Comparison of ENCODE assay signal across 6 cellular contexts in the genomic region with DNA sequence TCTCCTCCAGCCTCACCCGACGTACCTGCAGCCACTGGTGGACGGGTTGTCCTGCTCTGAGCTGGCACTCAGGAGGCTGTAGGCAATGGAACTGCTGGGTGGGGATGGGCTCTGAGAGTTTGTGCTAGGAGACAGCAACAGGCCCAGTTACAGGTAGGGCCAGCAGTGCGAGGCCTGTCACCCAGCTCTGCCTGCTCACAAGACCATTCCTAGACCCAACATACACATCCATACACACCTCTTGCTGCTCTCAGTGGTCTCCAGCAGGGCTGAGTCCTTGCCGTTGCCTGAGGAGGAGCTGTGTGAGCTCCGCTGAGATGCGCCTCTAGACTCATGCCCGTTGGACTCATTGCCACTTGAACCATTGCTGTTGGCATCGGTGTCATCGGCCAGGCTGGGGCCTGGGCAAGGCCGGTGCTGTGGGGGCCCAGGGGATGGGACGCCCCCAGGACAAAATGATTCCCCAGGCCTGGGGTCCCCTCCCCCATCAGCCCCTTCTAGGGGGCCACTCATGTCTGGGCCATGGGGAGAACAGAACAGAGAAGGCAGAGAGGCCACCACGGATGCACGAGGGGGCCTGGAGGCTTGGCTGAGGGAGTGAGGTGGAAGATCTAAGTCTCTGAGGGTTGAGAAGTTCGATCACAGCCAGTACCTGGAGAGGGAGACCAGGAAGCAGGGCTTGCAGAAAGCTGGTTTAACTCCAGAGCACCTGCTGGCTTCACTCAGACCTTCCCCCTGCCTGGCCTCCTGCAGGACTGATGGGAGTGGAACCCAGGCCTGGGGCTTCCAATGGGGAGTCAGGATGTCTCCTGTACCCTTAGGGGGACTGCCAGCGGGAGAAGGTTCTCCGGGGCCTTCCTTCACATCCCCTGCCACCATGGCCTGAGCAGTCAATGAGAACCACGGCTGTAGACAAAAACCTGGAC. TPM values are rescaled to one million over a fixed set of nuclear protein-coding genes. Genes with fewer than 3 reads are reported as not detected.
A peak's percentile ranks its signal among the peaks of the same experiment; 100 is the strongest.
DNase-seq lines count a peak whose midpoint lies in the region; TF ChIP-seq lines count a peak whose summit lies in the region.

No MANE protein-coding gene starts in this region.

- H3K36me3 Mint-ChIP-seq in activated CD4-positive, alpha-beta memory T cell treated with anti-CD3 and anti-CD28 coated beads, Interleukin-2, amount 10 ng/mL, durations not matched to agents 7 days and 5 days (ENCODE audit: low read depth) = peaks cover 53% of the 10 kb centered on the region

- no peaks in the 10 kb centered on the region for H3K9me3 Mint-ChIP-seq in activated CD4-positive, alpha-beta memory T cell treated with anti-CD3 and anti-CD28 coated beads, Interleukin-2, amount 10 ng/mL, durations not matched to agents 7 days and 5 days

- no peak for DNase-seq in activated CD4-positive, alpha-beta memory T cell treated with anti-CD3 and anti-CD28 coated beads, Interleukin-2, amount 10 ng/mL, durations not matched to agents 7 days and 5 days
- DNase-seq in myocyte (ENCODE audit: low read depth) = peak; percentile 71
- no peak for DNase-seq in SW480 (ENCODE audit: low spot score)
- DNase-seq in cerebellum (ENCODE audit: low spot score) = no peak
- DNase-seq in stimulated activated CD4-positive, alpha-beta T cell treated with anti-CD3 and anti-CD28 coated beads, Interleukin-4, amount 100 ng/mL, for 24 hours = no peak

- CTCF ChIA-PET in activated CD4-positive, alpha-beta memory T cell treated with anti-CD3 and anti-CD28 coated beads, Interleukin-2, amount 10 ng/mL, durations not matched to agents 7 days and 5 days (lab: Charles Lee) = interaction anchor here (1.0 to 3.4 kb wide), 5 partner anchors 12 to 77 kb away, joined by 3 to 22 read pairs (median 5); no protein-coding TSS in a partner anchor

- no peak for TF ChIP-seq CTCF in GM12875 (IDR thresholded peaks at IDR 0.05; ENCODE audit: borderline replicate concordance, insufficient read depth, low read depth, low read length)

- POLR2A ChIA-PET in activated CD4-positive, alpha-beta memory T cell treated with anti-CD3 and anti-CD28 coated beads, Interleukin-2, amount 10 ng/mL, durations not matched to agents 7 days and 5 days (lab: Charles Lee) = interaction anchor here (0.8 to 16.5 kb wide), 13 partner anchors 11 to 145 kb away, joined by 3 to 653 read pairs (median 5); a partner anchor contains a TSS

- H3K27me3 Mint-ChIP-seq in activated CD4-positive, alpha-beta memory T cell treated with anti-CD3 and anti-CD28 coated beads, Interleukin-2, amount 10 ng/mL, durations not matched to agents 7 days and 5 days = no peaks in the 10 kb centered on the region

- peak overlapping the region; percentile 84 for H3K4me3 Mint-ChIP-seq in activated CD4-positive, alpha-beta memory T cell treated with anti-CD3 and anti-CD28 coated beads, Interleukin-2, amount 10 ng/mL, durations not matched to agents 7 days and 5 days

- H3K4me3 ChIP-seq in GM12875 (ENCODE audit: low read depth, low read length) = peak overlapping the region; percentile 94

- peak overlapping the region; percentile 84 for H3K27ac Mint-ChIP-seq in activated CD4-positive, alpha-beta memory T cell treated with anti-CD3 and anti-CD28 coated beads, Interleukin-2, amount 10 ng/mL, durations not matched to agents 7 days and 5 days

- peaks cover 35% of the 10 kb centered on the region for H3K4me1 Mint-ChIP-seq in activated CD4-positive, alpha-beta memory T cell treated with anti-CD3 and anti-CD28 coated beads, Interleukin-2, amount 10 ng/mL, durations not matched to agents 7 days and 5 days

RNA-seq across cellular contexts. Expression of a gene that starts 1.7 kb away (rescaled TPM):
- 10 to 100 TPM; 53.5 to 56.6 TPM for total RNA-seq in activated CD4-positive, alpha-beta memory T cell treated with anti-CD3 and anti-CD28 coated beads, Interleukin-2, amount 10 ng/mL, durations not matched to agents 7 days and 5 days
- total RNA-seq in myocyte (6.4 and 16.6 TPM in 2 replicates), cerebellum (7.7 TPM)
- polyA plus RNA-seq in myocyte (2012) = 7.7 TPM

RNA-seq across cellular contexts. Expression of a gene that starts 12.3 kb away (rescaled TPM):
- 10 to 100 TPM; 75.2 to 79.1 TPM for total RNA-seq in activated CD4-positive, alpha-beta memory T cell treated with anti-CD3 and anti-CD28 coated beads, Interleukin-2, amount 10 ng/mL, durations not matched to agents 7 days and 5 days
- total RNA-seq in myocyte (10.5 and 12.3 TPM in 2 replicates), cerebellum (29.9 TPM)
- polyA plus RNA-seq in myocyte (2012) = 69.3 TPM

RNA-seq across cellular contexts. Expression of a gene that starts 25.7 kb away (rescaled TPM):
- total RNA-seq in activated CD4-positive, alpha-beta memory T cell treated with anti-CD3 and anti-CD28 coated beads, Interleukin-2, amount 10 ng/mL, durations not matched to agents 7 days and 5 days = 10 to 100 TPM; 49.7 to 53.9 TPM
- total RNA-seq in myocyte (11.5 and 15.9 TPM in 2 replicates), cerebellum (28.3 TPM)
- 26.8 TPM for polyA plus RNA-seq in myocyte (2012)

RNA-seq across cellular contexts. Expression of a gene that starts 26.6 kb away (rescaled TPM):
- 1 to 10 TPM; 1.4 to 1.5 TPM for total RNA-seq in activated CD4-positive, alpha-beta memory T cell treated with anti-CD3 and anti-CD28 coated beads, Interleukin-2, amount 10 ng/mL, durations not matched to agents 7 days and 5 days
- total RNA-seq in myocyte (0.16 and 0.53 TPM in 2 replicates), cerebellum (0.73 TPM)
- polyA plus RNA-seq in myocyte (2012) = 0.33 TPM

RNA-seq across cellular contexts. Expression of a gene that starts 32.1 kb away (rescaled TPM):
- total RNA-seq in activated CD4-positive, alpha-beta memory T cell treated with anti-CD3 and anti-CD28 coated beads, Interleukin-2, amount 10 ng/mL, durations not matched to agents 7 days and 5 days = not detected
- total RNA-seq in myocyte = not detected in 2 replicates
- 0.03 TPM for polyA plus RNA-seq in myocyte (2012)
- 0.45 TPM for total RNA-seq in cerebellum
